In the genomic region with DNA sequence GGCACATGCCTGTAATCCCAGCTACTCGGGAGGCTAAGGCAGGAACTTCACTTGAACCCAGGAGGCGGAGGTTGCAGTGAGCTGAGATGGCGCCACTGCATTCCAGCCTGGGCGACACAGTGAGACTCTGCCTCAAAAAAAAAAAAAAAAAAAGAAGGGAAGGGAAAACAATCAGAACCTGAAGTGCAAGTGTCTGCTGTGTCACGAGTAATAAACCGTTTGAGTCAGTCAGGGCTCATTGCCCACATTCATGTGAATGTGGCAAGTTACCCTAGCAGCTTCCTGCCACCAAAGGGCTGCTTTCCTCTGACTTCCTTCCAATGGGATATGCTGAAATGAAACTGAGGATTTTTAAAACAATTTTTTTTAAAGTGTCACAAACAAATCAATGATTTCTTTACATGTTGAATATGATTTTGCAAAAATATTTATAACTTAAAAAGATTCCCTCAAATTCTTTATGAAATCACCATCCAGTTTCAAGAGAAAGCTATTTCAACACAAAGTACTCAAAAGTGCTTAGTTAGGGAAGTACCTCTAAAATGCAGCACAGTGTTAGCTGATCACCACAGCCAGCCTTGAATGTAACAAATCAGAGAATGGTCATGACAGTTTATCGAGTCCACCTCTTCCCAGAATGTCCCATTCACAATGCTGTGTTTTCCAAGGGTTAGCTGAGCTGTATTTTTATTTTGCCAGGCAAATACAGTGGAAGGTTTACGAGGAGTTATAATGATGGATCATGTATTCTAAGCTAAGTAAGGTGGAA, we compare ENCODE assay signal across 8 cellular contexts. TPM values are rescaled to one million over a fixed set of nuclear protein-coding genes. Genes with fewer than 3 reads are reported as not detected.
DNase-seq lines count a peak whose midpoint lies in the region; ATAC-seq and TF ChIP-seq lines count a peak whose summit lies in the region.

No MANE protein-coding gene starts in this region.

- TF ChIP-seq RAD21 in SK-N-SH (IDR thresholded peaks at IDR 0.05; ENCODE audit: low read length): no peak

- peaks cover 3% of the 10 kb centered on the region for H3F3A ChIP-seq in SK-N-SH (replicated peaks; ENCODE audit: insufficient read depth)

- no peaks in the 10 kb centered on the region for H3K79me2 ChIP-seq in SK-N-SH (ENCODE audit: insufficient read depth)

- no peaks in the 10 kb centered on the region for H3K9me3 ChIP-seq in SK-N-SH

- POLR2A ChIA-PET in SK-N-SH (lab: Yijun Ruan, JAX): no interaction called here

- DNase-seq in SIG-M5 treated with dmso at 0.1 percent for 504 hours (lab: John Stamatoyannopoulos, UW; ENCODE audit: unreplicated experiment) (peak; percentile 92), foreskin keratinocyte (peak; percentile 77 to 92), sciatic nerve (ENCODE audit: low spot score) (no peak), SK-N-SH (no peak)
- DNase-seq in effector CD8-positive, alpha-beta T cell (lab: John Stamatoyannopoulos, UW): no peak
- no peak for DNase-seq in activated CD8-positive, alpha-beta memory T cell treated with anti-CD3 and anti-CD28 coated beads for 24 hours

- no peak for TF ChIP-seq EP300 in SK-N-SH (IDR thresholded peaks at IDR 0.05; ENCODE audit: borderline replicate concordance in 1 of 2, low read depth in 1 of 2, low read length in 1 of 2)

- intact Hi-C loops in sciatic nerve (cut with DNase I): loop anchor here (5.0 kb wide), 1 partner anchor 1328 kb away; no protein-coding TSS in a partner anchor

- 79% methylated on average over 8 of the region's 8 CpGs for WGBS in SK-N-SH (ENCODE audit: low lambda C conversion rate)

- no peak overlapping the region for H3K4me2 ChIP-seq in SK-N-SH

- no peaks in the 10 kb centered on the region for H3K9me2 ChIP-seq in SK-N-SH

- peaks cover 12% of the 10 kb centered on the region for H3K4me1 ChIP-seq in foreskin keratinocyte
- H3K4me1 ChIP-seq in SK-N-SH (ENCODE audit: control insufficient read depth in 1 of 2, insufficient read depth in 2 of 2, low read depth in 1 of 2, low read length in 1 of 2): no peaks in the 10 kb centered on the region

- no peaks in the 10 kb centered on the region for H4K20me1 ChIP-seq in SK-N-SH (ENCODE audit: insufficient read depth)

- H2AFZ ChIP-seq in SK-N-SH (ENCODE audit: low read depth): no peak overlapping the region

- peak overlapping the region; percentile 47 for H3K27ac ChIP-seq in foreskin keratinocyte
- no peak overlapping the region for H3K27ac ChIP-seq in SK-N-SH (ENCODE audit: low read depth in 2 of 2, low read length in 1 of 2)

- H3K27me3 ChIP-seq in foreskin keratinocyte (no peaks in the 10 kb centered on the region), SK-N-SH (ENCODE audit: insufficient read depth) (no peaks in the 10 kb centered on the region)

- H3K4me3 ChIP-seq in SK-N-SH (ENCODE audit: low read depth in 2 of 2, low read length in 1 of 2): no peak overlapping the region

- TF ChIP-seq CTCF in foreskin keratinocyte (conservative IDR thresholded peaks at IDR 0.05): no peak
- TF ChIP-seq CTCF in SK-N-SH (IDR thresholded peaks at IDR 0.05): no peak

- H3K9ac ChIP-seq in SK-N-SH: no peak overlapping the region

- CTCF ChIA-PET in SK-N-SH (lab: Yijun Ruan, JAX): no interaction called here

- peaks cover 17 to 37% of the 10 kb centered on the region in 2 experiments for H3K36me3 ChIP-seq in SK-N-SH (replicated peaks in 1 of 2; ENCODE audit: control insufficient read depth in 1 of 2, insufficient read depth in 2 of 2, low read length in 1 of 2)

- ATAC-seq in GM18498 (IDR thresholded peaks at IDR 0.05; ENCODE audit: unreplicated experiment) (peak; percentile 61), HG03378 (IDR thresholded peaks at IDR 0.05; ENCODE audit: unreplicated experiment) (peak; percentile 75), foreskin keratinocyte (peak; percentile 93), sciatic nerve (peak; percentile 92)

TF ChIP-seq in SK-N-SH, 30 proteins besides CTCF, POLR2A, EP300 and RAD21:
- no peak for TF ChIP-seq TEAD4 (IDR thresholded peaks at IDR 0.05; ENCODE audit: borderline replicate concordance, insufficient read depth)
- TF ChIP-seq, protein P1, sequence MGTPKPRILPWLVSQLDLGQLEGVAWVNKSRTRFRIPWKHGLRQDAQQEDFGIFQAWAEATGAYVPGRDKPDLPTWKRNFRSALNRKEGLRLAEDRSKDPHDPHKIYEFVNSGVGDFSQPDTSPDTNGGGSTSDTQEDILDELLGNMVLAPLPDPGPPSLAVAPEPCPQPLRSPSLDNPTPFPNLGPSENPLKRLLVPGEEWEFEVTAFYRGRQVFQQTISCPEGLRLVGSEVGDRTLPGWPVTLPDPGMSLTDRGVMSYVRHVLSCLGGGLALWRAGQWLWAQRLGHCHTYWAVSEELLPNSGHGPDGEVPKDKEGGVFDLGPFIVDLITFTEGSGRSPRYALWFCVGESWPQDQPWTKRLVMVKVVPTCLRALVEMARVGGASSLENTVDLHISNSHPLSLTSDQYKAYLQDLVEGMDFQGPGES (IDR thresholded peaks at IDR 0.05; ENCODE audit: low read depth, low read length): no peak
- no peak for TF ChIP-seq FOXJ3 (CRISPR knock-in tag; IDR thresholded peaks at IDR 0.05)
- no peak for TF ChIP-seq RFX5 (IDR thresholded peaks at IDR 0.05; ENCODE audit: low read length)
- TF ChIP-seq CHD2 (IDR thresholded peaks at IDR 0.05; ENCODE audit: low read length, partially characterized antibody): no peak
- TF ChIP-seq GABPA (IDR thresholded peaks at IDR 0.05; ENCODE audit: low read depth): no peak
- no peak for TF ChIP-seq EZH2phosphoT487 (IDR thresholded peaks at IDR 0.05; ENCODE audit: borderline replicate concordance, low read depth)

RNA-seq across cellular contexts. Expression of a gene that starts 36.4 kb away (rescaled TPM):
- 4.3 and 5.7 TPM in 2 replicates for total RNA-seq in foreskin keratinocyte
- polyA plus RNA-seq in foreskin keratinocyte: 3.7 and 4.2 TPM in 2 replicates
- 12.1 TPM for total RNA-seq in sciatic nerve
- 5.3 and 5.8 TPM in 2 replicates for polyA plus RNA-seq in SK-N-SH (2012; rRNA removed)
- 6.8 TPM in 2 replicates for polyA plus RNA-seq in SK-N-SH (2012; cell fraction: cytosol; rRNA removed)
- 4.9 and 7.8 TPM in 2 replicates for polyA plus RNA-seq in SK-N-SH (2012; cell fraction: nucleus; rRNA removed)

Comparison
In these comparisons a context has a peak if more than half of its experiments do, and no peak if none do; other contexts are left out.
1. DNase-seq: peak in SIG-M5 treated with dmso at 0.1 percent for 504 hours (single experiment) and foreskin keratinocyte (2 of 2); none in sciatic nerve (single experiment), effector CD8-positive, alpha-beta T cell (single experiment), SK-N-SH (single experiment) and activated CD8-positive, alpha-beta memory T cell treated with anti-CD3 and anti-CD28 coated beads for 24 hours (single experiment).
2. Peak in every context shown above with its lines, with median percentiles within 50 percentile points of each other: ATAC-seq.